Comparison of ENCODE assay signal across 1 cellular context in the genomic region with DNA sequence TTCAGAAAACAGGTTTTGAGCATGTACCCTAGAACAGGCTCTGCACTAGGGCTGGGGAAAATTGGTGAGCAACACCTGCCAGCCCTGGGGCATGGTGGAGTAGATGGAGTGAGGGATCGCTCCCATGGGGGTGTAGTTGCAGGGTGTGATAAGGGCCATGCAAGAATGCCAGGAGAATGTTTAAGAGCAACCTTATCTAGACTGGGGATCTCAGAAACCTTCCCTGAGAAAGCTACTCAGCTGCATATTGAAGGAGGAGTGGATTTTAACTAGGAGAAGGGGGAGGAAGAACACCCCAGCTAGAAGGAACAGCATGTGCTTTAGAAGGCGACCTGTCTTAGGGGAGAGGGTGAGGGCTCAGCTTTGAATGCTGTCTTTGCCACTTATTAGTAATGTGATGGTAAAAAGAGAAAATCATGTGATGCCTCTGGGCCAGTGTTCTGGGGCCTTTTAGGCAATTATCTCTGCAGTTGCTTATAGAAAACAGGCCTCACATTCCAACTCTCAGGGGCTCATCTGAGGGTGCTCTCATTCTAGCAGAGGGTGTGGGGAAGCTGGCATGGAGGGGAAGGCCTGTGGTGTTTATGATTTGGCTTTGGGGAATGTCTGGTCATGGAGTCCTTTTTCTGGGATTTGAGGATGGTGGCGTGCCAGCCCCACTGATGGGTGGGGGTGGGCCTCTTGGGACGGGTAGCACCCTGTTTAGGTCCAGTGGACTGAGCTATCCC.
TF ChIP-seq lines count a peak whose summit lies in the region.

No MANE protein-coding gene starts in this region.

TF ChIP-seq in H1, 55 proteins besides CTCF, POLR2A, EP300 and RAD21 (continued from another document):
- TF ChIP-seq TEAD4 (IDR thresholded peaks at IDR 0.05; ENCODE audit: low read depth, low read length): no peak
- TF ChIP-seq KDM1A (IDR thresholded peaks at IDR 0.05; ENCODE audit: borderline replicate concordance, low read length): no peak
- no peak for TF ChIP-seq E2F6 (IDR thresholded peaks at IDR 0.05)
- TF ChIP-seq ASH2L (IDR thresholded peaks at IDR 0.05; ENCODE audit: low read length): no peak
- TF ChIP-seq, protein P1, sequence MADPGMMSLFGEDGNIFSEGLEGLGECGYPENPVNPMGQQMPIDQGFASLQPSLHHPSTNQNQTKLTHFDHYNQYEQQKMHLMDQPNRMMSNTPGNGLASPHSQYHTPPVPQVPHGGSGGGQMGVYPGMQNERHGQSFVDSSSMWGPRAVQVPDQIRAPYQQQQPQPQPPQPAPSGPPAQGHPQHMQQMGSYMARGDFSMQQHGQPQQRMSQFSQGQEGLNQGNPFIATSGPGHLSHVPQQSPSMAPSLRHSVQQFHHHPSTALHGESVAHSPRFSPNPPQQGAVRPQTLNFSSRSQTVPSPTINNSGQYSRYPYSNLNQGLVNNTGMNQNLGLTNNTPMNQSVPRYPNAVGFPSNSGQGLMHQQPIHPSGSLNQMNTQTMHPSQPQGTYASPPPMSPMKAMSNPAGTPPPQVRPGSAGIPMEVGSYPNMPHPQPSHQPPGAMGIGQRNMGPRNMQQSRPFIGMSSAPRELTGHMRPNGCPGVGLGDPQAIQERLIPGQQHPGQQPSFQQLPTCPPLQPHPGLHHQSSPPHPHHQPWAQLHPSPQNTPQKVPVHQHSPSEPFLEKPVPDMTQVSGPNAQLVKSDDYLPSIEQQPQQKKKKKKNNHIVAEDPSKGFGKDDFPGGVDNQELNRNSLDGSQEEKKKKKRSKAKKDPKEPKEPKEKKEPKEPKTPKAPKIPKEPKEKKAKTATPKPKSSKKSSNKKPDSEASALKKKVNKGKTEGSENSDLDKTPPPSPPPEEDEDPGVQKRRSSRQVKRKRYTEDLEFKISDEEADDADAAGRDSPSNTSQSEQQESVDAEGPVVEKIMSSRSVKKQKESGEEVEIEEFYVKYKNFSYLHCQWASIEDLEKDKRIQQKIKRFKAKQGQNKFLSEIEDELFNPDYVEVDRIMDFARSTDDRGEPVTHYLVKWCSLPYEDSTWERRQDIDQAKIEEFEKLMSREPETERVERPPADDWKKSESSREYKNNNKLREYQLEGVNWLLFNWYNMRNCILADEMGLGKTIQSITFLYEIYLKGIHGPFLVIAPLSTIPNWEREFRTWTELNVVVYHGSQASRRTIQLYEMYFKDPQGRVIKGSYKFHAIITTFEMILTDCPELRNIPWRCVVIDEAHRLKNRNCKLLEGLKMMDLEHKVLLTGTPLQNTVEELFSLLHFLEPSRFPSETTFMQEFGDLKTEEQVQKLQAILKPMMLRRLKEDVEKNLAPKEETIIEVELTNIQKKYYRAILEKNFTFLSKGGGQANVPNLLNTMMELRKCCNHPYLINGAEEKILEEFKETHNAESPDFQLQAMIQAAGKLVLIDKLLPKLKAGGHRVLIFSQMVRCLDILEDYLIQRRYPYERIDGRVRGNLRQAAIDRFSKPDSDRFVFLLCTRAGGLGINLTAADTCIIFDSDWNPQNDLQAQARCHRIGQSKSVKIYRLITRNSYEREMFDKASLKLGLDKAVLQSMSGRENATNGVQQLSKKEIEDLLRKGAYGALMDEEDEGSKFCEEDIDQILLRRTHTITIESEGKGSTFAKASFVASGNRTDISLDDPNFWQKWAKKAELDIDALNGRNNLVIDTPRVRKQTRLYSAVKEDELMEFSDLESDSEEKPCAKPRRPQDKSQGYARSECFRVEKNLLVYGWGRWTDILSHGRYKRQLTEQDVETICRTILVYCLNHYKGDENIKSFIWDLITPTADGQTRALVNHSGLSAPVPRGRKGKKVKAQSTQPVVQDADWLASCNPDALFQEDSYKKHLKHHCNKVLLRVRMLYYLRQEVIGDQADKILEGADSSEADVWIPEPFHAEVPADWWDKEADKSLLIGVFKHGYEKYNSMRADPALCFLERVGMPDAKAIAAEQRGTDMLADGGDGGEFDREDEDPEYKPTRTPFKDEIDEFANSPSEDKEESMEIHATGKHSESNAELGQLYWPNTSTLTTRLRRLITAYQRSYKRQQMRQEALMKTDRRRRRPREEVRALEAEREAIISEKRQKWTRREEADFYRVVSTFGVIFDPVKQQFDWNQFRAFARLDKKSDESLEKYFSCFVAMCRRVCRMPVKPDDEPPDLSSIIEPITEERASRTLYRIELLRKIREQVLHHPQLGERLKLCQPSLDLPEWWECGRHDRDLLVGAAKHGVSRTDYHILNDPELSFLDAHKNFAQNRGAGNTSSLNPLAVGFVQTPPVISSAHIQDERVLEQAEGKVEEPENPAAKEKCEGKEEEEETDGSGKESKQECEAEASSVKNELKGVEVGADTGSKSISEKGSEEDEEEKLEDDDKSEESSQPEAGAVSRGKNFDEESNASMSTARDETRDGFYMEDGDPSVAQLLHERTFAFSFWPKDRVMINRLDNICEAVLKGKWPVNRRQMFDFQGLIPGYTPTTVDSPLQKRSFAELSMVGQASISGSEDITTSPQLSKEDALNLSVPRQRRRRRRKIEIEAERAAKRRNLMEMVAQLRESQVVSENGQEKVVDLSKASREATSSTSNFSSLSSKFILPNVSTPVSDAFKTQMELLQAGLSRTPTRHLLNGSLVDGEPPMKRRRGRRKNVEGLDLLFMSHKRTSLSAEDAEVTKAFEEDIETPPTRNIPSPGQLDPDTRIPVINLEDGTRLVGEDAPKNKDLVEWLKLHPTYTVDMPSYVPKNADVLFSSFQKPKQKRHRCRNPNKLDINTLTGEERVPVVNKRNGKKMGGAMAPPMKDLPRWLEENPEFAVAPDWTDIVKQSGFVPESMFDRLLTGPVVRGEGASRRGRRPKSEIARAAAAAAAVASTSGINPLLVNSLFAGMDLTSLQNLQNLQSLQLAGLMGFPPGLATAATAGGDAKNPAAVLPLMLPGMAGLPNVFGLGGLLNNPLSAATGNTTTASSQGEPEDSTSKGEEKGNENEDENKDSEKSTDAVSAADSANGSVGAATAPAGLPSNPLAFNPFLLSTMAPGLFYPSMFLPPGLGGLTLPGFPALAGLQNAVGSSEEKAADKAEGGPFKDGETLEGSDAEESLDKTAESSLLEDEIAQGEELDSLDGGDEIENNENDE (IDR thresholded peaks at IDR 0.05; ENCODE audit: insufficient replicate concordance, low read length): no peak
- TF ChIP-seq CBX5 (IDR thresholded peaks at IDR 0.05; ENCODE audit: low read depth, low read length): no peak
- no peak for TF ChIP-seq SP2 (IDR thresholded peaks at IDR 0.05; ENCODE audit: low read length)
- no peak for TF ChIP-seq CEBPB (IDR thresholded peaks at IDR 0.05; ENCODE audit: low read depth, low read length)
- no peak for TF ChIP-seq SIX5 (IDR thresholded peaks at IDR 0.05; ENCODE audit: low read depth, low read length)
- TF ChIP-seq RNF2 (IDR thresholded peaks at IDR 0.05; ENCODE audit: borderline replicate concordance, low read depth, low read length, missing control alignments, poor library complexity, severe bottlenecking): no peak
- no peak for TF ChIP-seq SIN3A (conservative IDR thresholded peaks at IDR 0.05 in 1 of 2, IDR thresholded peaks at IDR 0.05 in 1 of 2; ENCODE audit: low read depth in 1 of 2, low read length in 2 of 2)
- no peak for TF ChIP-seq HDAC2 (IDR thresholded peaks at IDR 0.05; ENCODE audit: borderline replicate concordance in 1 of 2, low read depth in 2 of 2, low read length in 2 of 2)
- TF ChIP-seq SUZ12 (IDR thresholded peaks at IDR 0.05; ENCODE audit: low read length): no peak
- no peak for TF ChIP-seq KDM4A (IDR thresholded peaks at IDR 0.05; ENCODE audit: low read depth, low read length, severe bottlenecking)
- no peak for TF ChIP-seq ZNF274 (IDR thresholded peaks at IDR 0.05; ENCODE audit: borderline replicate concordance, extremely low read depth, low read length)
- TF ChIP-seq, protein P2, sequence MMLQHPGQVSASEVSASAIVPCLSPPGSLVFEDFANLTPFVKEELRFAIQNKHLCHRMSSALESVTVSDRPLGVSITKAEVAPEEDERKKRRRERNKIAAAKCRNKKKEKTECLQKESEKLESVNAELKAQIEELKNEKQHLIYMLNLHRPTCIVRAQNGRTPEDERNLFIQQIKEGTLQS (IDR thresholded peaks at IDR 0.05; ENCODE audit: insufficient read depth, low read depth, low read length): no peak
- TF ChIP-seq CREB1 (IDR thresholded peaks at IDR 0.05): no peak
- TF ChIP-seq, protein P3, sequence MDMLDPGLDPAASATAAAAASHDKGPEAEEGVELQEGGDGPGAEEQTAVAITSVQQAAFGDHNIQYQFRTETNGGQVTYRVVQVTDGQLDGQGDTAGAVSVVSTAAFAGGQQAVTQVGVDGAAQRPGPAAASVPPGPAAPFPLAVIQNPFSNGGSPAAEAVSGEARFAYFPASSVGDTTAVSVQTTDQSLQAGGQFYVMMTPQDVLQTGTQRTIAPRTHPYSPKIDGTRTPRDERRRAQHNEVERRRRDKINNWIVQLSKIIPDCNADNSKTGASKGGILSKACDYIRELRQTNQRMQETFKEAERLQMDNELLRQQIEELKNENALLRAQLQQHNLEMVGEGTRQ (IDR thresholded peaks at IDR 0.05; ENCODE audit: low read length): no peak
- no peak for TF ChIP-seq BRCA1 (IDR thresholded peaks at IDR 0.05; ENCODE audit: low read depth, low read length)
TF ChIP-seq in H1: peak in this region for 0.
